ENCODE assay signal across 8 cellular contexts in genomic region chr20:33667245-33668086, GRCh38. TPM values are rescaled to one million over a fixed set of nuclear protein-coding genes. Genes with fewer than 3 reads are reported as not detected.
DNase-seq lines count a peak whose midpoint lies in the region; ATAC-seq and TF ChIP-seq lines count a peak whose summit lies in the region.

No MANE protein-coding gene starts in this region.

- H3K27ac ChIP-seq in SK-N-SH (ENCODE audit: low read depth in 2 of 2, low read length in 1 of 2) (peak overlapping the region; percentile 44 to 87; a peak in 3 of 4 replicates), left ventricle myocardium inferior (replicated peaks) (peak overlapping the region; percentile 89)

- intact Hi-C loops in Right ventricle myocardium inferior (cut with DNase I) (loop anchor here (2.0 kb wide), 1 partner anchor 211 kb away; no protein-coding TSS in a partner anchor), cardiac septum (cut with DNase I) (loop anchor here (1.0 to 2.0 kb wide), 2 partner anchors 63 to 210 kb away; partner anchors contain the start of gene ZNF341), left ventricle myocardium inferior (cut with micrococcal nuclease) (no loop called here)

- H3K9me2 ChIP-seq in SK-N-SH: no peaks in the 10 kb centered on the region

- no peaks in the 10 kb centered on the region for H3K27me3 ChIP-seq in SK-N-SH (ENCODE audit: insufficient read depth)
- H3K27me3 ChIP-seq in left ventricle myocardium inferior (ENCODE audit: low read depth): no peaks in the 10 kb centered on the region

- no peaks in the 10 kb centered on the region for H3K9me3 ChIP-seq in SK-N-SH
- H3K9me3 ChIP-seq in left ventricle myocardium inferior (replicated peaks): no peaks in the 10 kb centered on the region

- H3K4me1 ChIP-seq in SK-N-SH (ENCODE audit: control insufficient read depth in 1 of 2, insufficient read depth in 2 of 2, low read depth in 1 of 2, low read length in 1 of 2) (peaks cover 3 to 45% of the 10 kb centered on the region in 2 experiments; a peak in 2 of 4 replicates), left ventricle myocardium inferior (peaks cover 83% of the 10 kb centered on the region)

- peak; percentile 87 for DNase-seq in Right ventricle myocardium inferior (ENCODE audit: missing footprints)
- no peak for DNase-seq in cardiac septum (ENCODE audit: low spot score)
- DNase-seq in SK-N-SH: peak; percentile 74
- peak in 40 of 56 donors; percentile 8 to 83 (median 58) for DNase-seq in amygdala (lab: John Stamatoyannopoulos, UW)
- peak; percentile 58 for DNase-seq in left ventricle myocardium inferior
- DNase-seq in renal cortical epithelial cell (ENCODE audit: low read depth): peak; percentile 41
- DNase-seq in NCI-H2107 (lab: John Stamatoyannopoulos, UW): no peak

- H3F3A ChIP-seq in SK-N-SH (replicated peaks; ENCODE audit: insufficient read depth): peaks cover 25% of the 10 kb centered on the region

- no peak overlapping the region for H3K9ac ChIP-seq in SK-N-SH

- WGBS in SK-N-SH (ENCODE audit: low lambda C conversion rate): 57% methylated on average over 24 of the region's 94 CpGs

- POLR2A ChIA-PET in SK-N-SH (lab: Yijun Ruan, JAX): interaction anchor here (0.8 to 1.6 kb wide), 11 partner anchors 13 to 273 kb away, joined by 3 to 8 read pairs (median 3); partner anchors contain the start of genes CBFA2T2 and SNTA1

- ATAC-seq in Right ventricle myocardium inferior (peak; percentile 59), HG03135 (IDR thresholded peaks at IDR 0.05; ENCODE audit: unreplicated experiment) (peak; percentile 14)

- no peak for TF ChIP-seq EP300 in SK-N-SH (IDR thresholded peaks at IDR 0.05; ENCODE audit: borderline replicate concordance in 1 of 2, low read depth in 1 of 2, low read length in 1 of 2)

- H3K4me3 ChIP-seq in SK-N-SH (ENCODE audit: low read depth in 2 of 2, low read length in 1 of 2) (peak overlapping the region; percentile 41 to 52; a peak in 3 of 4 replicates), left ventricle myocardium inferior (peak overlapping the region; percentile 74)

- CTCF ChIA-PET in SK-N-SH (lab: Yijun Ruan, JAX): interaction anchor here (0.5 to 10.6 kb wide), 63 partner anchors 8 to 765 kb away, joined by 3 to 114 read pairs (median 4); partner anchors contain the start of genes CBFA2T2, CDK5RAP1, PXMP4 and SNTA1

- no peak overlapping the region for H2AFZ ChIP-seq in SK-N-SH (ENCODE audit: low read depth)

- H4K20me1 ChIP-seq in SK-N-SH (ENCODE audit: insufficient read depth): 0 out of 2 replicates have a peak, but pooled peaks cover 3% of the 10 kb centered on the region

- peak overlapping the region; percentile 75; the same call in 1 of the 2 replicates for H3K4me2 ChIP-seq in SK-N-SH

- peaks cover 8 to 17% of the 10 kb centered on the region in 2 experiments for H3K36me3 ChIP-seq in SK-N-SH (replicated peaks in 1 of 2; ENCODE audit: control insufficient read depth in 1 of 2, insufficient read depth in 2 of 2, low read length in 1 of 2)
- H3K36me3 ChIP-seq in left ventricle myocardium inferior: peaks cover 30% of the 10 kb centered on the region

- no peak for TF ChIP-seq CTCF in SK-N-SH (IDR thresholded peaks at IDR 0.05)
- no peak for TF ChIP-seq CTCF in left ventricle myocardium inferior (IDR thresholded peaks at IDR 0.05; ENCODE audit: borderline replicate concordance)

- peaks cover 2% of the 10 kb centered on the region; the same call in 1 of the 2 replicates for H3K79me2 ChIP-seq in SK-N-SH (ENCODE audit: insufficient read depth)

- peak; percentile 86; the same call in 1 of the 2 replicates for TF ChIP-seq RAD21 in SK-N-SH (IDR thresholded peaks at IDR 0.05; ENCODE audit: low read length)

TF ChIP-seq in SK-N-SH, 30 proteins besides CTCF, POLR2A, EP300 and RAD21:
- TF ChIP-seq RCOR1 (IDR thresholded peaks at IDR 0.05; ENCODE audit: low read length) (0 out of 2 replicates have a peak, but pooled peaks have one; percentile 10), ELF1 (IDR thresholded peaks at IDR 0.05) (no peak), MAX (IDR thresholded peaks at IDR 0.05; ENCODE audit: low read depth) (peak; percentile 72; the same call in 1 of the 2 replicates), GABPA (IDR thresholded peaks at IDR 0.05; ENCODE audit: low read depth) (no peak), MEF2A (IDR thresholded peaks at IDR 0.05; ENCODE audit: borderline replicate concordance, low read depth) (no peak), MXI1 (IDR thresholded peaks at IDR 0.05; ENCODE audit: low read depth, low read length) (peak; percentile 21; the same call in 1 of the 2 replicates), CHD2 (IDR thresholded peaks at IDR 0.05; ENCODE audit: low read length, partially characterized antibody) (peak; percentile 23)
TF ChIP-seq in SK-N-SH: peak in this region for 4.

RNA-seq across cellular contexts. Expression of gene ACTL10, which starts 0.7 kb away (rescaled TPM):
- total RNA-seq in Right ventricle myocardium inferior (0.19 TPM), cardiac septum (0.46 TPM), left ventricle myocardium inferior (0.22 TPM), renal cortical epithelial cell (2.8 and 4.2 TPM in 2 replicates)
- polyA plus RNA-seq in SK-N-SH (2012; rRNA removed): 0.19 and 0.25 TPM in 2 replicates
- polyA plus RNA-seq in SK-N-SH (2012; cell fraction: cytosol; rRNA removed): 0.09 and 0.20 TPM in 2 replicates
- polyA plus RNA-seq in SK-N-SH (2012; cell fraction: nucleus; rRNA removed): 0.32 and 0.33 TPM in 2 replicates

RNA-seq across cellular contexts. Expression of gene C20orf144, which starts 5.3 kb away (rescaled TPM):
- not detected for total RNA-seq in Right ventricle myocardium inferior
- total RNA-seq in cardiac septum: not detected
- polyA plus RNA-seq in SK-N-SH (2012; rRNA removed): 0.12 and 0.13 TPM in 2 replicates
- polyA plus RNA-seq in SK-N-SH (2012; cell fraction: cytosol; rRNA removed): 0.10 and 0.18 TPM in 2 replicates
- 0.08 and 0.15 TPM in 2 replicates for polyA plus RNA-seq in SK-N-SH (2012; cell fraction: nucleus; rRNA removed)
- not detected for total RNA-seq in left ventricle myocardium inferior
- 0.35 TPM in 1 of 2 replicates, not detected in the other for total RNA-seq in renal cortical epithelial cell

RNA-seq across cellular contexts. Expression of gene NECAB3, which starts 6.8 kb away (rescaled TPM):
- total RNA-seq in Right ventricle myocardium inferior (70.8 TPM), cardiac septum (77.0 TPM), left ventricle myocardium inferior (81.3 TPM), renal cortical epithelial cell (18.8 and 29.8 TPM in 2 replicates)
- polyA plus RNA-seq in SK-N-SH (2012; rRNA removed): 20.1 and 25.1 TPM in 2 replicates
- 5.8 and 10.6 TPM in 2 replicates for polyA plus RNA-seq in SK-N-SH (2012; cell fraction: cytosol; rRNA removed)
- 112 and 142 TPM in 2 replicates for polyA plus RNA-seq in SK-N-SH (2012; cell fraction: nucleus; rRNA removed)

RNA-seq across cellular contexts. Expression of gene E2F1, which starts 18.7 kb away (rescaled TPM):
- total RNA-seq in Right ventricle myocardium inferior: 2.3 TPM
- 2.3 TPM for total RNA-seq in cardiac septum
- polyA plus RNA-seq in SK-N-SH (2012; rRNA removed): 12.4 and 15.0 TPM in 2 replicates
- 7.9 and 11.4 TPM in 2 replicates for polyA plus RNA-seq in SK-N-SH (2012; cell fraction: cytosol; rRNA removed)
- polyA plus RNA-seq in SK-N-SH (2012; cell fraction: nucleus; rRNA removed): 32.7 and 45.1 TPM in 2 replicates
- 1.2 TPM for total RNA-seq in left ventricle myocardium inferior
- total RNA-seq in renal cortical epithelial cell: 0.89 and 4.3 TPM in 2 replicates

RNA-seq across cellular contexts. Expression of gene PXMP4, which starts 52.6 kb away (rescaled TPM):
- total RNA-seq in Right ventricle myocardium inferior (11.4 TPM), cardiac septum (8.9 TPM), left ventricle myocardium inferior (13.5 TPM), renal cortical epithelial cell (2.3 and 6.3 TPM in 2 replicates)
- 5.6 and 5.7 TPM in 2 replicates for polyA plus RNA-seq in SK-N-SH (2012; rRNA removed)
- 2.0 and 3.4 TPM in 2 replicates for polyA plus RNA-seq in SK-N-SH (2012; cell fraction: cytosol; rRNA removed)
- 2.9 and 4.0 TPM in 2 replicates for polyA plus RNA-seq in SK-N-SH (2012; cell fraction: nucleus; rRNA removed)

Comparison
In these comparisons a context has a peak if more than half of its experiments do, and no peak if none do; other contexts are left out.
1. DNase-seq: peak in Right ventricle myocardium inferior (single experiment), SK-N-SH (single experiment), amygdala (40 of 56), left ventricle myocardium inferior (single experiment) and renal cortical epithelial cell (single experiment); none in cardiac septum (single experiment) and NCI-H2107 (single experiment).